In the genomic region with DNA sequence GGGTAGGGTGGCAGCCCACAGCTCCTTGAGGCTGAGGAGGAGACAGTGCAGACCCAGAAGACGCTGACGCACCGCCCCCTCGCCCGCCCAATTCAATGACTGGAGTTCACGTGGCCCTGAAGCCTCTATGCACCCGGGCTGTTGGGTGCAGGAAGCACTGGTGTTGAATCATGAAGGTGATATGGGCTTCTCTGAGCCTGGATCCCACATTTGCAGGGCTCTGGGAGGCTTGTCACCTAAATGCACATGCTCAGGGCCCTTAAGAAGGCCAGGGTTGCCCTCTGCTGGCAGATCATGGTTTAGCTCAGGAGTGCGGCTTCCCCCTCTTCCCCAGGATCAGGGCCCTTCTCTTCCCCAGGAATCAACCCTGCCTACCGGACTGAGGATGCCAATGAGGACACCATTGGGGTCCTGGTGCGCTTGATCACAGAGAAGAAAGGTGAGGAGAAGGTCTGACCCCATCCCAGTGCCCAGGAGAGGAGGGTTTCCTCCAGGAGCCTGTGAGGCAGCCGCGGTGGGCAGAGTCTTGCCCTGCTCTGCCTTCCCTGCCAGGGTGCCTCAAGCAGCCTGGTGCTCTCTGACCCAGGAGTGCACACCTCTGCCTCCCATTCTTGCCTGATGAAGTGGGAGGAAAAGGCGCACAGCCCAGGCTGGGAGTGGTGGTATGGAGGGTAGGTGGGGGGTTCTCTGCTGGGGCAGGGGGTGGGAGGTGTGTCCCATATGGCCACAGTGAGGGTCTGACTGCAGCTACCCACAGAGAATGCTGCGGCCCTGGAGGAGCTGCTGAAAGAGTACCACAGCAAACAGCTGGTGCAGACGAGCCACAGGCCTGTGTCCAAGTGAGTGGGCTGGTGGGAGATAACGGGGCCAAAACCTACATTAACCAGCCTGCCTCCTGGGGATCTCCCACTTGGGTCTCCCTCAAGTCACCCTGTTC, we compare ENCODE assay signal across 8 cellular contexts. TPM values are rescaled to one million over a fixed set of nuclear protein-coding genes. Genes with fewer than 3 reads are reported as not detected.
DNase-seq lines count a peak whose midpoint lies in the region; ATAC-seq, FAIRE-seq and TF ChIP-seq lines count a peak whose summit lies in the region.

No MANE protein-coding gene starts in this region.

- H3K9me2 ChIP-seq in PC-9 (ENCODE audit: insufficient read depth): no peaks in the 10 kb centered on the region
- H3K9me2 ChIP-seq in neural cell (ENCODE audit: insufficient read depth, low read length): no peaks in the 10 kb centered on the region

- H3K27me3 ChIP-seq in PC-9 (ENCODE audit: insufficient read depth, low read depth): no peaks in the 10 kb centered on the region
- no peaks in the 10 kb centered on the region for H3K27me3 ChIP-seq in fibroblast of lung (ENCODE audit: control insufficient read depth, insufficient read depth, low read length)
- no peaks in the 10 kb centered on the region for H3K27me3 ChIP-seq in neural cell (ENCODE audit: insufficient read depth, low read depth, low read length)

- H3K36me3 Mint-ChIP-seq in activated T-cell treated with anti-CD3 and anti-CD28 coated beads, Interleukin-2, amount 50 U/mL, for 4 hours (ENCODE audit: insufficient read depth): peaks cover 9% of the 10 kb centered on the region

- H3K4me3 Mint-ChIP-seq in activated T-cell treated with anti-CD3 and anti-CD28 coated beads, Interleukin-2, amount 50 U/mL, for 4 hours: no peak overlapping the region

- H3K27ac ChIP-seq in PC-9 (no peak overlapping the region), fibroblast of lung (ENCODE audit: insufficient read depth, low read length) (no peak overlapping the region), neural cell (ENCODE audit: low read length) (no peak overlapping the region)

- H3K4me3 ChIP-seq in PC-9 (no peak overlapping the region), fibroblast of lung (replicated peaks in 1 of 4; ENCODE audit: control extremely low read depth in 1 of 4, insufficient read depth in 1 of 4, low read depth in 3 of 4, low read length in 4 of 4) (no peak overlapping the region), neural cell (ENCODE audit: low read length) (no peak overlapping the region)

- H4K20me1 ChIP-seq in PC-9 (ENCODE audit: insufficient read depth) (no peaks in the 10 kb centered on the region; the same call in 1 of the 2 replicates), fibroblast of lung (ENCODE audit: control insufficient read depth, extremely low read depth, insufficient read depth, low read length) (no peaks in the 10 kb centered on the region), neural cell (ENCODE audit: insufficient read depth) (no peaks in the 10 kb centered on the region)

- H3K9ac ChIP-seq in fibroblast of lung (ENCODE audit: insufficient read depth, low read length) (no peak overlapping the region), neural cell (ENCODE audit: low read length) (peak overlapping the region; percentile 23)

- no peak for FAIRE-seq in D721Med (lab: Jason Lieb, UNC)
- peak; percentile 85 for FAIRE-seq in HTR-8/SVneo (lab: Jason Lieb, UNC)

- peak; percentile 96 for DNase-seq in D721Med (ENCODE audit: insufficient read length, low spot score)
- DNase-seq in HTR-8/SVneo (ENCODE audit: insufficient read length, low spot score): peak; percentile 87
- DNase-seq in PC-9: peak; percentile 52 to 78
- DNase-seq in activated T-cell treated with anti-CD3 and anti-CD28 coated beads, Interleukin-2, amount 50 U/mL, for 4 hours: peak; percentile 56
- DNase-seq in fibroblast of lung (ENCODE audit: low read depth in 2 of 2): peak; percentile 73 to 82
- DNase-seq in stromal cell of bone marrow (ENCODE audit: low read depth): peak; percentile 52

- CTCF ChIA-PET in PC-9 (lab: Charles Lee): interaction anchor here (0.6 to 1.5 kb wide), 4 partner anchors 43 to 375 kb away, joined by 3 to 18 read pairs (median 5); no protein-coding TSS in a partner anchor

- H3K4me2 ChIP-seq in PC-9 (no peak overlapping the region), fibroblast of lung (ENCODE audit: extremely low read depth, insufficient read depth, low read length) (no peak overlapping the region), neural cell (ENCODE audit: low read length) (no peak overlapping the region)

- peak; percentile 87 for TF ChIP-seq RAD21 in neural cell (conservative IDR thresholded peaks at IDR 0.05)

- BruUV-seq in PC-9 (replicated peaks; lab: Mats Ljungman, UMichigan): no TSS peak

- H2AFZ ChIP-seq in PC-9 (no peak overlapping the region), fibroblast of lung (ENCODE audit: low read length) (no peak overlapping the region), neural cell (ENCODE audit: low read depth, low read length) (no peak overlapping the region)

- no peaks in the 10 kb centered on the region for H3K9me3 ChIP-seq in PC-9 (ENCODE audit: insufficient read depth, low read depth)
- no peaks in the 10 kb centered on the region for H3K9me3 ChIP-seq in fibroblast of lung (ENCODE audit: control insufficient read depth, insufficient read depth, low read depth, low read length)
- no peaks in the 10 kb centered on the region for H3K9me3 ChIP-seq in neural cell (ENCODE audit: low read length)

- H3K27me3 Mint-ChIP-seq in activated T-cell treated with anti-CD3 and anti-CD28 coated beads, Interleukin-2, amount 50 U/mL, for 4 hours (ENCODE audit: low read depth): no peaks in the 10 kb centered on the region

- intact Hi-C loops in PC-9 (cut with micrococcal nuclease; ENCODE audit: unreplicated experiment): loop anchor here (1.0 kb wide), 2 partner anchors 42 to 86 kb away; no protein-coding TSS in a partner anchor

- peaks cover 3% of the 10 kb centered on the region for H3K4me1 Mint-ChIP-seq in activated T-cell treated with anti-CD3 and anti-CD28 coated beads, Interleukin-2, amount 50 U/mL, for 4 hours (ENCODE audit: low read depth)

- peak; percentile 71 to 80 for ATAC-seq in activated T-cell treated with anti-CD3 and anti-CD28 coated beads, Interleukin-2, amount 50 U/mL, for 4 hours
- no peak for ATAC-seq in HG03342 (IDR thresholded peaks at IDR 0.05; ENCODE audit: unreplicated experiment)

- H3F3A ChIP-seq in PC-9 (ENCODE audit: insufficient read depth, low read depth): no peaks in the 10 kb centered on the region
- no peaks in the 10 kb centered on the region for H3F3A ChIP-seq in neural cell (ENCODE audit: insufficient read depth, low read length, poor library complexity, severe bottlenecking)

- H3K36me3 ChIP-seq in PC-9 (ENCODE audit: low read depth): no peaks in the 10 kb centered on the region
- H3K36me3 ChIP-seq in fibroblast of lung (ENCODE audit: control insufficient read depth, insufficient read depth, low read length): peaks cover 3% of the 10 kb centered on the region
- no peaks in the 10 kb centered on the region for H3K36me3 ChIP-seq in neural cell (ENCODE audit: insufficient read depth, low read length)

- H3K9me3 Mint-ChIP-seq in activated T-cell treated with anti-CD3 and anti-CD28 coated beads, Interleukin-2, amount 50 U/mL, for 4 hours: no peaks in the 10 kb centered on the region

- 0 out of 2 replicates have a peak, but pooled peaks cover under 1% of the 10 kb centered on the region for H3K4me1 ChIP-seq in PC-9 (replicated peaks; ENCODE audit: insufficient read depth)
- no peaks in the 10 kb centered on the region for H3K4me1 ChIP-seq in fibroblast of lung (ENCODE audit: control insufficient read depth, extremely low read depth, insufficient read depth, low read length)

- TF ChIP-seq EP300 in neural cell (conservative IDR thresholded peaks at IDR 0.05; ENCODE audit: poor library complexity, severe bottlenecking): no peak

- H3K79me2 ChIP-seq in PC-9 (ENCODE audit: low read depth): no peaks in the 10 kb centered on the region
- H3K79me2 ChIP-seq in fibroblast of lung (ENCODE audit: control insufficient read depth, insufficient read depth, low read length): no peaks in the 10 kb centered on the region
- no peaks in the 10 kb centered on the region for H3K79me2 ChIP-seq in neural cell (replicated peaks; ENCODE audit: insufficient read depth, low read length)

- POLR2A ChIA-PET in PC-9 (lab: Charles Lee; ENCODE audit: unreplicated experiment): no interaction called here

- peak; percentile 85 for TF ChIP-seq CTCF in D721Med (IDR thresholded peaks at IDR 0.05; ENCODE audit: insufficient read depth, missing control alignments)
- TF ChIP-seq CTCF in PC-9 (conservative IDR thresholded peaks at IDR 0.05): peak; percentile 87
- peak; percentile 79 to 84 for TF ChIP-seq CTCF in fibroblast of lung (conservative IDR thresholded peaks at IDR 0.05 in 1 of 2, IDR thresholded peaks at IDR 0.05 in 1 of 2; ENCODE audit: low read depth in 1 of 2, low read length in 2 of 2)
- TF ChIP-seq CTCF in neural cell (IDR thresholded peaks at IDR 0.05; ENCODE audit: poor library complexity, severe bottlenecking): peak; percentile 92

TF ChIP-seq in neural cell, 6 proteins besides CTCF, POLR2A, EP300 and RAD21:
- TF ChIP-seq MXI1 (conservative IDR thresholded peaks at IDR 0.05; ENCODE audit: poor library complexity, severe bottlenecking) (no peak), SMC3 (conservative IDR thresholded peaks at IDR 0.05; ENCODE audit: poor library complexity) (peak; percentile 88)

RNA-seq across cellular contexts. Expression of gene RELT, which starts 17.5 kb away (rescaled TPM):
- 7.8 and 10.7 TPM in 2 replicates for total RNA-seq in PC-9 (2021)
- 10 to 100 TPM; 31.3 to 36.6 (median 32.5) TPM for total RNA-seq in activated T-cell treated with anti-CD3 and anti-CD28 coated beads, Interleukin-2, amount 50 U/mL, for 4 hours
- total RNA-seq in fibroblast of lung: 0.33 and 0.77 TPM in 2 replicates
- 0.70 and 1.0 TPM in 2 replicates for polyA plus RNA-seq in fibroblast of lung
- polyA plus RNA-seq in fibroblast of lung (2012): 0.96 and 1.8 TPM in 2 replicates
- polyA minus RNA-seq in fibroblast of lung (ENCODE audit: low replicate concordance): 0.85 and 0.90 TPM in 2 replicates
- 12.4 and 13.0 TPM in 2 replicates for polyA plus RNA-seq in neural cell
- polyA minus RNA-seq in neural cell: 7.8 and 8.2 TPM in 2 replicates
